In genomic region chr11:66465371-66466224, GRCh38 we compare ENCODE assay signal across 8 cellular contexts. TPM values are rescaled to one million over a fixed set of nuclear protein-coding genes. Genes with fewer than 3 reads are reported as not detected.
DNase-seq lines count a peak whose midpoint lies in the region; ATAC-seq and TF ChIP-seq lines count a peak whose summit lies in the region.

No MANE protein-coding gene starts in this region.

- intact Hi-C loops in A673 (cut with micrococcal nuclease; ENCODE audit: unreplicated experiment) = no loop called here

- H3K9ac ChIP-seq in HUES64 (ENCODE audit: low read depth, low read length) = no peak overlapping the region
- peak overlapping the region; percentile 55 for H3K9ac ChIP-seq in mucosa of stomach (ENCODE audit: low read length)

- H3K9me3 ChIP-seq in A673 (ENCODE audit: low read depth, low read length, poor library complexity, severe bottlenecking) = no peaks in the 10 kb centered on the region
- H3K9me3 ChIP-seq in HUES64 (ENCODE audit: insufficient read depth, low read depth, low read length) = peaks cover 13% of the 10 kb centered on the region; the same call in 1 of the 2 replicates
- no peaks in the 10 kb centered on the region for H3K9me3 ChIP-seq in mucosa of stomach (ENCODE audit: control insufficient read depth, low read length)

- DNase-seq in A673 (ENCODE audit: low spot score) (no peak), brain microvascular endothelial cell (no peak), NCI-H524 (lab: John Stamatoyannopoulos, UW) (no peak), NCI-H69 (lab: John Stamatoyannopoulos, UW) (no peak), EL (no peak)

- H3K27ac ChIP-seq in A673 (ENCODE audit: low read depth, low read length, poor library complexity, severe bottlenecking) (peak overlapping the region; percentile 70), HUES64 (ENCODE audit: low read depth, low read length) (peak overlapping the region; percentile 34; the same call in 1 of the 2 replicates), brain microvascular endothelial cell (no peak overlapping the region)

- H3K4me1 ChIP-seq in A673 (ENCODE audit: insufficient read depth, low read length, poor library complexity, severe bottlenecking) = no peaks in the 10 kb centered on the region
- peaks cover 14% of the 10 kb centered on the region for H3K4me1 ChIP-seq in HUES64 (ENCODE audit: insufficient read depth, low read length)
- peaks cover 15% of the 10 kb centered on the region for H3K4me1 ChIP-seq in mucosa of stomach (ENCODE audit: control insufficient read depth, insufficient read depth, low read length)

- H3K36me3 ChIP-seq in A673 (ENCODE audit: insufficient read depth, low read length, poor library complexity, severe bottlenecking) (no peaks in the 10 kb centered on the region), HUES64 (ENCODE audit: insufficient read depth, low read length) (0 out of 2 replicates have a peak, but pooled peaks cover 1% of the 10 kb centered on the region), brain microvascular endothelial cell (replicated peaks) (no peaks in the 10 kb centered on the region), mucosa of stomach (ENCODE audit: control insufficient read depth, insufficient read depth, low read length) (no peaks in the 10 kb centered on the region)

- no peaks in the 10 kb centered on the region for H3K27me3 ChIP-seq in A673 (replicated peaks; ENCODE audit: insufficient read depth, low read depth, low read length, poor library complexity)
- H3K27me3 ChIP-seq in HUES64 (ENCODE audit: insufficient read depth, low read length) = no peaks in the 10 kb centered on the region
- no peaks in the 10 kb centered on the region for H3K27me3 ChIP-seq in brain microvascular endothelial cell (replicated peaks)
- H3K27me3 ChIP-seq in mucosa of stomach (ENCODE audit: control insufficient read depth, insufficient read depth, low read length) = no peaks in the 10 kb centered on the region

- POLR2A ChIA-PET in A673 (lab: Charles Lee; ENCODE audit: low non-redundant PET) = no interaction called here

- CTCF ChIA-PET in A673 (lab: Charles Lee) = interaction anchor here (1.3 kb wide), 1 partner anchor 13 kb away, joined by 12 read pairs; no protein-coding TSS in a partner anchor

- no peak for ATAC-seq in HG03196 (IDR thresholded peaks at IDR 0.05; ENCODE audit: unreplicated experiment)

- 54% methylated on average over 18 of the region's 19 CpGs for WGBS in HUES64

- no TSS peak for BruUV-seq in A673 (replicated peaks; lab: Mats Ljungman, UMichigan)

- in situ Hi-C loops in brain microvascular endothelial cell (cut with HindIII; ENCODE audit: low pct_ligation_motif_present, low sequenced_read_pairs) = no loop called here

- H3K4me3 ChIP-seq in A673 (ENCODE audit: low read depth, low read length, poor library complexity, severe bottlenecking) (peak overlapping the region; percentile 67), HUES64 (ENCODE audit: low read length) (peak overlapping the region; percentile 77), brain microvascular endothelial cell (ENCODE audit: low read depth, low read length) (peak overlapping the region; percentile 66), mucosa of stomach (ENCODE audit: low read length) (peak overlapping the region; percentile 27)

- no peak for TF ChIP-seq CTCF in A673 (conservative IDR thresholded peaks at IDR 0.05; ENCODE audit: low read depth, low read length)
- no peak for TF ChIP-seq CTCF in brain microvascular endothelial cell (IDR thresholded peaks at IDR 0.05; ENCODE audit: low read depth, low read length, missing control alignments)

RNA-seq across cellular contexts. Expression of gene PELI3, which starts 1.1 kb away (rescaled TPM):
- 15.4 and 18.5 TPM in 2 replicates for total RNA-seq in A673 (2021)
- polyA plus RNA-seq in HUES64 (2013, experiment 1 of 2) = 3.6 TPM
- 4.8 TPM for polyA plus RNA-seq in HUES64 (2013, experiment 2 of 2)

RNA-seq across cellular contexts. Expression of gene DPP3, which starts 14.6 kb away (rescaled TPM):
- 83.3 and 93.3 TPM in 2 replicates for total RNA-seq in A673 (2021)
- polyA plus RNA-seq in HUES64 (2013, experiment 1 of 2) = 51.1 TPM
- 46.3 TPM for polyA plus RNA-seq in HUES64 (2013, experiment 2 of 2)

RNA-seq across cellular contexts. Expression of gene MRPL11, which starts 26.9 kb away (rescaled TPM):
- total RNA-seq in A673 (2021) = 96.5 and 97.9 TPM in 2 replicates
- 112 TPM for polyA plus RNA-seq in HUES64 (2013, experiment 1 of 2)
- 113 TPM for polyA plus RNA-seq in HUES64 (2013, experiment 2 of 2)

RNA-seq across cellular contexts. Expression of gene NPAS4, which starts 44.8 kb away (rescaled TPM):
- total RNA-seq in A673 (2021) = not detected in 2 replicates
- 0.35 TPM for polyA plus RNA-seq in HUES64 (2013, experiment 1 of 2)
- polyA plus RNA-seq in HUES64 (2013, experiment 2 of 2) = 0.19 TPM

RNA-seq across cellular contexts. Expression of gene BBS1, which starts 44.8 kb away (rescaled TPM):
- total RNA-seq in A673 (2021) = 40.5 and 48.4 TPM in 2 replicates
- 11.1 TPM for polyA plus RNA-seq in HUES64 (2013, experiment 1 of 2)
- polyA plus RNA-seq in HUES64 (2013, experiment 2 of 2) = 15.4 TPM

Comparison
In these comparisons a context has a peak if more than half of its experiments do, and no peak if none do; other contexts are left out.
1. H3K4me3 ChIP-seq: peak in every context shown above with its lines; median percentile 77 in HUES64; 67 in A673; 66 in brain microvascular endothelial cell; 27 in mucosa of stomach.